ENCODE assay signal across 13 cellular contexts in the genomic region with DNA sequence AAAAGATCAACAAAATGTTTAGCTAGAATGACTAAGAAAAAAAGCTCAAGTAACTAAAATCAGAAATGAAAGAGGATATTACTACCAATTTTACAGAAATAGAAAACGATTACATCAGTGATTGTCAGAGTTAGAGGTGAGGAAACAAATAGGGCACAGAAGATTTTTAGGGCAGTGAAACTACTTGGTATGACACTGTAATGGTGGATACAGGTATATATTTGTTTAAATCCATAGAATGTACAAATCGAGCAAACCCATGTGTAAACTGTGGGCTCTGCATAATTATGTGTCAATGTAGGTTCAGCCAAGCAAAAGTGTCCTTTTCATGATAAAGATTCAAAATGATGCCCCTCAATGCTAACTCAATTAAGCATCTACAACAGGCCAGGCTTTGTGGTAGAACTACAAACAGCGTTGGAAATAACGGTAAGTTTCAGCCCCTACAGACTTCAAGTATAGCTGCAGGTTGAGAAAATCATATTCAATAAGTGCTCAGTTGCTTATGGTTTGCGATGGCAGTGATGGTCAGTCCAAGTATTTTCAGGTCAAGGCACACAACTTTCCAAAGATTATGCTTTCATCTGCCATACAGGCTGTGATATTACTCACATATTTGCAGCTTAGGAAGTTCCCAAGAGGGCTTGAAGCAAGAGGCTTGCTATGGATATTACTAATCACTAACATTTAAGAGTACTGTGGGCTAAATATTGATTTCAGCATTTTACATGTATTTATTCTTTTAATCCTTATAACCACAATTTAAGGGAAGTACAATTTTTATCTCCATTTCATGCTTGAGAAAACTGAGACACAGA.
DNase-seq lines count a peak whose midpoint lies in the region; ATAC-seq and TF ChIP-seq lines count a peak whose summit lies in the region.
"Had no signal": no experiment of that assay in that cellular context is flagged by ENCODE, and none has a peak within 500 bp of the region (broad histone marks: within the 10 kb centered on the region; RNA-seq: fewer than 3 reads in every experiment).

No MANE protein-coding gene starts in this region.

- H3K36me3 ChIP-seq in suprapubic skin = no peaks in the 10 kb centered on the region
- H3K36me3 ChIP-seq in endodermal cell (ENCODE audit: control insufficient read depth, insufficient read depth, low read length) = no peaks in the 10 kb centered on the region
- H3K36me3 ChIP-seq: vagina had no signal

- TF ChIP-seq CTCF in suprapubic skin (IDR thresholded peaks at IDR 0.05) = no peak
- TF ChIP-seq CTCF in endodermal cell (conservative IDR thresholded peaks at IDR 0.05) = no peak

- H3K4me3 ChIP-seq in suprapubic skin (no peak overlapping the region), endodermal cell (ENCODE audit: low read length) (no peak overlapping the region)
- H3K4me3 ChIP-seq: A549, vagina had no signal

- H3K4me1 Mint-ChIP-seq in activated CD4-positive, alpha-beta T cell treated with anti-CD3 and anti-CD28 coated beads for 36 hours = peaks cover 28% of the 10 kb centered on the region
- H3K4me1 Mint-ChIP-seq in activated naive CD8-positive, alpha-beta T cell treated with anti-CD3 and anti-CD28 coated beads, Interleukin-2, amount 50 U/mL, for 24 hours = peaks cover 28% of the 10 kb centered on the region
- no peaks in the 10 kb centered on the region for H3K4me1 Mint-ChIP-seq in endodermal cell

- no peak overlapping the region for H3K27ac ChIP-seq in suprapubic skin
- no peak overlapping the region for H3K27ac ChIP-seq in endodermal cell (ENCODE audit: low read depth, low read length)
- H3K27ac ChIP-seq: A549, parathyroid adenoma, vagina had no signal

- H3K27me3 Mint-ChIP-seq in activated CD4-positive, alpha-beta T cell treated with anti-CD3 and anti-CD28 coated beads for 36 hours = peaks cover 3% of the 10 kb centered on the region
- H3K27me3 Mint-ChIP-seq in activated naive CD8-positive, alpha-beta T cell treated with anti-CD3 and anti-CD28 coated beads, Interleukin-2, amount 50 U/mL, for 24 hours = no peaks in the 10 kb centered on the region
- peaks cover 7% of the 10 kb centered on the region for H3K27me3 Mint-ChIP-seq in endodermal cell (ENCODE audit: insufficient read depth)

- peaks cover 15% of the 10 kb centered on the region for H3K36me3 Mint-ChIP-seq in activated CD4-positive, alpha-beta T cell treated with anti-CD3 and anti-CD28 coated beads for 36 hours (ENCODE audit: low read depth)
- peaks cover 24% of the 10 kb centered on the region for H3K36me3 Mint-ChIP-seq in activated naive CD8-positive, alpha-beta T cell treated with anti-CD3 and anti-CD28 coated beads, Interleukin-2, amount 50 U/mL, for 24 hours (ENCODE audit: low read depth)
- H3K36me3 Mint-ChIP-seq in endodermal cell (ENCODE audit: low read depth) = no peaks in the 10 kb centered on the region

- POLR2A ChIA-PET in activated CD4-positive, alpha-beta T cell treated with anti-CD3 and anti-CD28 coated beads for 36 hours (lab: Charles Lee) = interaction anchor here (0.6 to 1.7 kb wide), 5 partner anchors 25 to 364 kb away, joined by 3 to 7 read pairs (median 3); a partner anchor contains a TSS

- CTCF ChIA-PET in activated CD4-positive, alpha-beta T cell treated with anti-CD3 and anti-CD28 coated beads for 36 hours (lab: Charles Lee) = interaction anchor here (0.6 to 2.2 kb wide), 7 partner anchors 9 to 168 kb away, joined by 3 to 8 read pairs (median 4); a partner anchor contains a TSS

- H3K4me1 ChIP-seq in suprapubic skin (no peaks in the 10 kb centered on the region), endodermal cell (ENCODE audit: control insufficient read depth, insufficient read depth, low read length) (no peaks in the 10 kb centered on the region)
- H3K4me1 ChIP-seq: A549, parathyroid adenoma, vagina had no signal

- no peak for TF ChIP-seq POLR2A in suprapubic skin (IDR thresholded peaks at IDR 0.05)

- no peaks in the 10 kb centered on the region for H3K27me3 ChIP-seq in suprapubic skin
- H3K27me3 ChIP-seq in endodermal cell (ENCODE audit: control insufficient read depth, insufficient read depth, low read length, poor library complexity, severe bottlenecking) = no peaks in the 10 kb centered on the region
- H3K27me3 ChIP-seq: vagina had no signal

- ATAC-seq in activated CD4-positive, alpha-beta T cell treated with anti-CD3 and anti-CD28 coated beads for 36 hours = peak; percentile 14
- ATAC-seq in GM21619 (IDR thresholded peaks at IDR 0.05; ENCODE audit: unreplicated experiment) (peak; percentile 36), HG03354 (IDR thresholded peaks at IDR 0.05; ENCODE audit: poor library complexity, severe bottlenecking, unreplicated experiment) (peak; percentile 43)
- peak; percentile 16 for ATAC-seq in activated naive CD8-positive, alpha-beta T cell treated with anti-CD3 and anti-CD28 coated beads, Interleukin-2, amount 50 U/mL, for 24 hours
- ATAC-seq: A549 had no signal

- no peak for TF ChIP-seq EP300 in suprapubic skin (IDR thresholded peaks at IDR 0.05)

- H3K9me3 Mint-ChIP-seq in activated CD4-positive, alpha-beta T cell treated with anti-CD3 and anti-CD28 coated beads for 36 hours (ENCODE audit: low read depth) = peaks cover 32% of the 10 kb centered on the region
- peaks cover 51% of the 10 kb centered on the region for H3K9me3 Mint-ChIP-seq in activated naive CD8-positive, alpha-beta T cell treated with anti-CD3 and anti-CD28 coated beads, Interleukin-2, amount 50 U/mL, for 24 hours
- H3K9me3 Mint-ChIP-seq in endodermal cell = peaks cover 36% of the 10 kb centered on the region

- intact Hi-C loops in activated CD4-positive, alpha-beta T cell treated with anti-CD3 and anti-CD28 coated beads for 36 hours (cut with DNase I, micrococcal nuclease) = loop anchor here (1.0 to 5.0 kb wide), 5 partner anchors 33 to 168 kb away; a partner anchor contains a TSS

- H3K9ac ChIP-seq in endodermal cell (ENCODE audit: extremely low read depth, low read length, poor library complexity, severe bottlenecking) = no peak overlapping the region
- H3K9ac ChIP-seq: parathyroid adenoma had no signal

- H3K9me3 ChIP-seq in suprapubic skin (no peaks in the 10 kb centered on the region), endodermal cell (ENCODE audit: control insufficient read depth, low read length) (peaks cover 6% of the 10 kb centered on the region)
- H3K9me3 ChIP-seq: A549 had no signal

- 85% methylated on average over 5 of the region's 5 CpGs for WGBS in suprapubic skin
- WGBS in endodermal cell (ENCODE audit: insufficient coverage in 1 of 2, insufficient read length in 1 of 2), 2 experiments = 88 to 97% methylated on average over 4 to 5 of the region's 5 CpGs

- peak overlapping the region; percentile 91 for H3K27ac Mint-ChIP-seq in activated CD4-positive, alpha-beta T cell treated with anti-CD3 and anti-CD28 coated beads for 36 hours
- H3K27ac Mint-ChIP-seq in activated naive CD8-positive, alpha-beta T cell treated with anti-CD3 and anti-CD28 coated beads, Interleukin-2, amount 50 U/mL, for 24 hours = peak overlapping the region; percentile 93
- no peak overlapping the region for H3K27ac Mint-ChIP-seq in endodermal cell

- H3K4me3 Mint-ChIP-seq in activated CD4-positive, alpha-beta T cell treated with anti-CD3 and anti-CD28 coated beads for 36 hours = no peak overlapping the region
- peak overlapping the region; percentile 47 for H3K4me3 Mint-ChIP-seq in activated naive CD8-positive, alpha-beta T cell treated with anti-CD3 and anti-CD28 coated beads, Interleukin-2, amount 50 U/mL, for 24 hours
- no peak overlapping the region for H3K4me3 Mint-ChIP-seq in endodermal cell

- DNase-seq in activated CD4-positive, alpha-beta T cell treated with anti-CD3 and anti-CD28 coated beads for 36 hours = no peak
- DNase-seq in activated CD4-positive, alpha-beta T cell treated with anti-CD3 and anti-CD28 coated beads, Interleukin-2, amount 50 U/mL, for 1 hour = no peak
- no peak for DNase-seq in activated naive CD8-positive, alpha-beta T cell treated with anti-CD3 and anti-CD28 coated beads, Interleukin-2, amount 50 U/mL, for 24 hours
- no peak for DNase-seq in GM19240 (ENCODE audit: insufficient read length, low spot score)
- DNase-seq in suprapubic skin (ENCODE audit: low spot score in 2 of 2) = no peak
- DNase-seq in endodermal cell = no peak
- DNase-seq: NCI-H1105, RPMI8226 had no signal
